14 cellular contexts compared by ENCODE assay signal in the genomic region with DNA sequence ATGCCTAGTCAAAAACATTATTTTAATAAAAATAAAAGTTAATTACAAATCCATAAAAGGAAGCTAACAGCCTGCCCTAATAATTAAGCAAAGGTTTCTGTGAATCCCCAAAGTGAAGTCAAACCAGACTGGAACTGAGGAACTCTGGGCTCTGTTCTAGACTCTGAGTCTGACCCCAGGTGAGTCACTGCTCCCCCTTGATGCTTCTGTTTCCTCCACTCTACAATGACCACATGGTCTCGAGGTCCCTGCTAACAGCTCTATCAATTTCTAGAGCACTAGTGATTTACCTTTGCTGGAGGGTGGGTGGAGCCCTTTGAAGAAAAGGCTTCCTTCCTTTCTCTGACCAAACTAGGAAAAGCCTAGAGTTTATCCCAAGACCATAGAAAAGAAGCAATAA. TPM values are rescaled to one million over a fixed set of nuclear protein-coding genes. Genes with fewer than 3 reads are reported as not detected.
DNase-seq lines count a peak whose midpoint lies in the region; ATAC-seq and TF ChIP-seq lines count a peak whose summit lies in the region.
"Had no signal": no experiment of that assay in that cellular context is flagged by ENCODE, and none has a peak within 500 bp of the region (broad histone marks: within the 10 kb centered on the region; RNA-seq: fewer than 3 reads in every experiment).

No MANE protein-coding gene starts in this region.

- peaks cover 76% of the 10 kb centered on the region for H3K4me1 Mint-ChIP-seq in activated naive CD8-positive, alpha-beta T cell treated with anti-CD3 and anti-CD28 coated beads, Interleukin-2, amount 50 U/mL, for 24 hours

- H3K27me3 Mint-ChIP-seq in activated naive CD8-positive, alpha-beta T cell treated with anti-CD3 and anti-CD28 coated beads, Interleukin-2, amount 50 U/mL, for 24 hours: no peaks in the 10 kb centered on the region

- H3K36me3 ChIP-seq in neutrophil (peaks cover 78% of the 10 kb centered on the region), esophagus squamous epithelium (peaks cover 0 to 50% (median 7%) of the 10 kb centered on the region in 3 donors)

- H3K27ac ChIP-seq in neutrophil (peak overlapping the region; percentile 96), esophagus squamous epithelium (no peak overlapping the region)
- H3K27ac ChIP-seq: adrenal gland, esophagus muscularis mucosa, right atrium auricular region had no signal

- peak overlapping the region; percentile 85 for H3K27ac Mint-ChIP-seq in activated naive CD8-positive, alpha-beta T cell treated with anti-CD3 and anti-CD28 coated beads, Interleukin-2, amount 50 U/mL, for 24 hours
- H3K27ac Mint-ChIP-seq: nephron had no signal

- peaks cover 3% of the 10 kb centered on the region for H3K9me3 Mint-ChIP-seq in activated naive CD8-positive, alpha-beta T cell treated with anti-CD3 and anti-CD28 coated beads, Interleukin-2, amount 50 U/mL, for 24 hours

- 55 to 100% methylated on average over 1 of the region's 1 CpG for WGBS in esophagus squamous epithelium, 2 donors

- peak overlapping the region; percentile 22 for H3K4me3 Mint-ChIP-seq in activated naive CD8-positive, alpha-beta T cell treated with anti-CD3 and anti-CD28 coated beads, Interleukin-2, amount 50 U/mL, for 24 hours
- H3K4me3 Mint-ChIP-seq: nephron had no signal

- H3K27me3 ChIP-seq in neutrophil: no peaks in the 10 kb centered on the region
- no peaks in the 10 kb centered on the region for H3K27me3 ChIP-seq in esophagus squamous epithelium
- H3K27me3 ChIP-seq: adrenal gland, esophagus muscularis mucosa, right atrium auricular region had no signal

- H3K4me1 ChIP-seq in neutrophil (ENCODE audit: control insufficient read depth in 1 of 2, insufficient read depth in 1 of 2, low read depth in 1 of 2, low read length in 1 of 2) (peaks cover 76 to 80% of the 10 kb centered on the region in 2 experiments), esophagus squamous epithelium (peaks cover 11 to 28% (median 19%) of the 10 kb centered on the region in 3 donors)

- peaks cover 61% of the 10 kb centered on the region for H3K36me3 Mint-ChIP-seq in activated naive CD8-positive, alpha-beta T cell treated with anti-CD3 and anti-CD28 coated beads, Interleukin-2, amount 50 U/mL, for 24 hours (ENCODE audit: low read depth)

- TF ChIP-seq CTCF in neutrophil (IDR thresholded peaks at IDR 0.05) (no peak), esophagus squamous epithelium (IDR thresholded peaks at IDR 0.05) (no peak)

- TF ChIP-seq POLR2A in esophagus squamous epithelium (IDR thresholded peaks at IDR 0.05): no peak

- intact Hi-C loops in esophagus squamous epithelium (cut with DNase I): no loop called here

- ATAC-seq in activated naive CD8-positive, alpha-beta T cell treated with anti-CD3 and anti-CD28 coated beads, Interleukin-2, amount 50 U/mL, for 24 hours: peak; percentile 56
- no peak for ATAC-seq in GM19324 (IDR thresholded peaks at IDR 0.05; ENCODE audit: low FRiP score, unreplicated experiment)

- H3K4me3 ChIP-seq in neutrophil (ENCODE audit: low read depth in 1 of 2, low read length in 1 of 2): peak overlapping the region in 1 of 2 experiments; percentile 55
- no peak overlapping the region for H3K4me3 ChIP-seq in esophagus squamous epithelium
- H3K4me3 ChIP-seq: adrenal gland, esophagus muscularis mucosa, right atrium auricular region had no signal

- H3K9me3 ChIP-seq in neutrophil: no peaks in the 10 kb centered on the region
- no peaks in the 10 kb centered on the region for H3K9me3 ChIP-seq in esophagus squamous epithelium
- H3K9me3 ChIP-seq: adrenal gland, esophagus muscularis mucosa, right atrium auricular region had no signal

- DNase-seq in EL (peak; percentile 32), HK-2 (ENCODE audit: unreplicated experiment) (peak; percentile 43), esophagus squamous epithelium (lab: John Stamatoyannopoulos, UW) (no peak)
- DNase-seq in activated naive CD8-positive, alpha-beta T cell treated with anti-CD3 and anti-CD28 coated beads, Interleukin-2, amount 50 U/mL, for 24 hours: no peak
- DNase-seq in stimulated activated naive CD4-positive, alpha-beta T cell (lab: John Stamatoyannopoulos, UW): no peak
- DNase-seq: adrenal gland; MM.1S; stimulated activated CD4-positive, alpha-beta T cell treated with anti-CD3 and anti-CD28 coated beads, Interleukin-4, amount 100 ng/mL, for 1 hour; T-helper 9 cell had no signal

RNA-seq across cellular contexts. Expression of a gene that starts 32.4 kb away (rescaled TPM):
- total RNA-seq in esophagus squamous epithelium: 10 to 100 TPM; 69.0 to 90.8 (median 76.0) TPM

Comparison
In these comparisons a context has a peak if more than half of its experiments do, and no peak if none do; other contexts are left out.
1. DNase-seq: peak in EL (single experiment) and HK-2 (single experiment); none in activated naive CD8-positive, alpha-beta T cell treated with anti-CD3 and anti-CD28 coated beads, Interleukin-2, amount 50 U/mL, for 24 hours (single experiment), stimulated activated naive CD4-positive, alpha-beta T cell (0 of 6) and esophagus squamous epithelium (single experiment).